In genomic region chr1:26945728-26946127, GRCh38 we compare ENCODE assay signal across 35 cellular contexts. TPM values are rescaled to one million over a fixed set of nuclear protein-coding genes. Genes with fewer than 3 reads are reported as not detected.
DNase-seq lines count a peak whose midpoint lies in the region; ATAC-seq, FAIRE-seq and TF ChIP-seq lines count a peak whose summit lies in the region.
"Had no signal": no experiment of that assay in that cellular context is flagged by ENCODE, and none has a peak within 500 bp of the region (broad histone marks: within the 10 kb centered on the region; RNA-seq: fewer than 3 reads in every experiment).

No MANE protein-coding gene starts in this region.

- TF ChIP-seq RAD21 in liver (IDR thresholded peaks at IDR 0.05) = peak in 1 of 2 donors; percentile 52

- no peaks in the 10 kb centered on the region for H3K27me3 ChIP-seq in body of pancreas
- H3K27me3 ChIP-seq in heart left ventricle = no peaks in the 10 kb centered on the region
- no peaks in the 10 kb centered on the region for H3K27me3 ChIP-seq in liver (ENCODE audit: control insufficient read depth in 4 of 4, insufficient read depth in 4 of 4, low read length in 3 of 4)
- no peaks in the 10 kb centered on the region for H3K27me3 ChIP-seq in small intestine (ENCODE audit: control insufficient read depth in 2 of 2, insufficient read depth in 2 of 2, low read length in 2 of 2)
- H3K27me3 ChIP-seq in gastroesophageal sphincter = no peaks in the 10 kb centered on the region
- H3K27me3 ChIP-seq: BE2C, breast epithelium, sigmoid colon, SJSA1, upper lobe of left lung had no signal

- H3K4me3 ChIP-seq in body of pancreas (no peak overlapping the region), heart left ventricle (no peak overlapping the region), liver (ENCODE audit: low read depth in 1 of 3, low read length in 3 of 3) (peak overlapping the region in 1 of 3 donors; percentile 12), small intestine (ENCODE audit: low read depth in 1 of 2, low read length in 2 of 2) (no peak overlapping the region), gastroesophageal sphincter (no peak overlapping the region)
- H3K4me3 ChIP-seq: breast epithelium, sigmoid colon, SJSA1, upper lobe of left lung had no signal

- H3K9me3 ChIP-seq in body of pancreas = no peaks in the 10 kb centered on the region
- no peaks in the 10 kb centered on the region for H3K9me3 ChIP-seq in heart left ventricle
- H3K9me3 ChIP-seq in liver (ENCODE audit: control insufficient read depth in 4 of 4, low read length in 3 of 4) = no peaks in the 10 kb centered on the region
- no peaks in the 10 kb centered on the region for H3K9me3 ChIP-seq in small intestine (ENCODE audit: control insufficient read depth, low read depth)
- no peaks in the 10 kb centered on the region for H3K9me3 ChIP-seq in gastroesophageal sphincter
- H3K9me3 ChIP-seq: BE2C, breast epithelium, sigmoid colon, SJSA1, upper lobe of left lung had no signal

- FAIRE-seq in small intestine (lab: Jason Lieb, UNC) (no peak), H54 (lab: Jason Lieb, UNC) (no peak)
- FAIRE-seq: GM18507, GM19239, keratinocyte, RCC 7860 had no signal

- H3K27ac ChIP-seq in body of pancreas (peak overlapping the region; percentile 10 to 59 (median 42)), heart left ventricle (peak overlapping the region in 10 of 12 donors; percentile 39 to 79 (median 59)), liver (ENCODE audit: low read depth in 1 of 2, low read length in 2 of 2) (peak overlapping the region; percentile 9 to 61), small intestine (ENCODE audit: low read depth in 1 of 2, low read length in 1 of 2) (peak overlapping the region; percentile 73 to 78), gastroesophageal sphincter (no peak overlapping the region)
- H3K27ac ChIP-seq: breast epithelium, sigmoid colon, SJSA1, upper lobe of left lung, VCaP had no signal

- intact Hi-C loops in body of pancreas (cut with DNase I) (no loop called here), heart left ventricle (cut with DNase I) (no loop called here)

- peak; percentile 78 for ATAC-seq in body of pancreas
- ATAC-seq in heart left ventricle = peak; percentile 34 to 77 (median 64)
- ATAC-seq in gastroesophageal sphincter = no peak
- ATAC-seq: activated CD8-positive, alpha-beta T cell treated with anti-CD3 and anti-CD28 coated beads, Interleukin-2, amount 10 ng/mL, durations not matched to agents 7 days and 5 days had no signal

- H3K36me3 ChIP-seq in body of pancreas (replicated peaks in 1 of 2; ENCODE audit: insufficient read depth in 1 of 2, low read depth in 2 of 2) (peaks cover 11 to 20% of the 10 kb centered on the region in 2 donors), heart left ventricle (peaks cover 0 to 66% (median 56%) of the 10 kb centered on the region in 9 donors), liver (ENCODE audit: control insufficient read depth in 4 of 4, insufficient read depth in 3 of 4, low read depth in 1 of 4, low read length in 3 of 4) (peaks cover 5 to 15% (median 10%) of the 10 kb centered on the region in 4 donors), small intestine (ENCODE audit: control insufficient read depth in 2 of 2, insufficient read depth in 2 of 2, low read length in 2 of 2) (peaks cover 14 to 24% of the 10 kb centered on the region in 2 donors), gastroesophageal sphincter (peaks cover 0 to 66% of the 10 kb centered on the region in 2 donors)

- no peak overlapping the region for H3K9ac ChIP-seq in liver (ENCODE audit: low read depth in 1 of 2, low read length in 2 of 2)

- H3K4me1 ChIP-seq in body of pancreas (peaks cover 18% of the 10 kb centered on the region), heart left ventricle (peaks cover 0 to 40% (median 11%) of the 10 kb centered on the region in 12 donors), liver (ENCODE audit: control insufficient read depth in 4 of 4, insufficient read depth in 4 of 4, low read length in 3 of 4) (peaks cover 31 to 69% (median 56%) of the 10 kb centered on the region in 4 donors), small intestine (ENCODE audit: control insufficient read depth in 2 of 2, insufficient read depth in 1 of 2, low read depth in 1 of 2, low read length in 1 of 2) (no peaks in the 10 kb centered on the region), gastroesophageal sphincter (no peaks in the 10 kb centered on the region)
- H3K4me1 ChIP-seq: BE2C, breast epithelium, sigmoid colon, SJSA1, upper lobe of left lung had no signal

- no peak for TF ChIP-seq EP300 in gastroesophageal sphincter (IDR thresholded peaks at IDR 0.05)

- TF ChIP-seq POLR2A in body of pancreas (IDR thresholded peaks at IDR 0.05) (no peak), heart left ventricle (IDR thresholded peaks at IDR 0.05) (no peak), gastroesophageal sphincter (IDR thresholded peaks at IDR 0.05) (no peak), H54 (IDR thresholded peaks at IDR 0.05; ENCODE audit: low read depth, low read length) (no peak)

- 47 to 54% methylated on average over 7 to 8 of the region's 8 CpGs for WGBS in body of pancreas, 2 donors
- WGBS in heart left ventricle, 4 donors = 55 to 78% (median 72%) methylated on average over 8 of the region's 8 CpGs
- WGBS in liver = 20% methylated on average over 8 of the region's 8 CpGs
- WGBS in small intestine, 3 donors = 22 to 56% (median 23%) methylated on average over 8 of the region's 8 CpGs
- WGBS in gastroesophageal sphincter (ENCODE audit: low coverage in 1 of 2), 2 donors = 87% methylated on average over 7 of the region's 8 CpGs; no CpG with 5 or more reads in 1 of the 2 donors

- DNase-seq in body of pancreas (peak; percentile 31 to 60 (median 54)), heart left ventricle (peak in 3 of 5 donors; percentile 25 to 49 (median 25)), small intestine (peak; percentile 96), kidney glomerular epithelial cell (lab: John Stamatoyannopoulos, UW) (no peak), NCI-H128 (lab: John Stamatoyannopoulos, UW; ENCODE audit: unreplicated experiment) (no peak), H54 (ENCODE audit: insufficient read length, low spot score) (no peak)
- DNase-seq: activated CD4-positive, alpha-beta T cell treated with anti-CD3 and anti-CD28 coated beads for 4 hours; activated CD8-positive, alpha-beta T cell treated with anti-CD3 and anti-CD28 coated beads, Interleukin-2, amount 10 ng/mL, durations not matched to agents 7 days and 5 days; BE2C; CD8-positive, alpha-beta memory T cell; cortex of kidney; DMS 273 treated with DMSO at 0.1 percent for 48 hours; EL; glutamatergic neuron; H9; MV-4-11; NCI-H446 treated with DMSO at 0.1 percent for 48 hours; NCI-H774; sigmoid colon; stimulated activated CD4-positive, alpha-beta T cell treated with anti-CD3 and anti-CD28 coated beads, Interleukin-4, amount 100 ng/mL, for 4 hours; T-helper 9 cell; upper lobe of left lung had no signal

- peak in 3 of 7 experiments; percentile 9 to 23 (median 17) for TF ChIP-seq CTCF in body of pancreas (IDR thresholded peaks at IDR 0.05)
- no peak for TF ChIP-seq CTCF in heart left ventricle (IDR thresholded peaks at IDR 0.05)
- no peak for TF ChIP-seq CTCF in liver (IDR thresholded peaks at IDR 0.05; ENCODE audit: low read depth, low read length, missing input control)
- TF ChIP-seq CTCF in gastroesophageal sphincter (IDR thresholded peaks at IDR 0.05) = no peak

TF ChIP-seq in liver, 16 proteins besides CTCF, POLR2A, EP300 and RAD21 (continues in another document):
- TF ChIP-seq JUND (IDR thresholded peaks at IDR 0.05) = peak in 1 of 2 donors; percentile 38
- peak; percentile 32 for TF ChIP-seq ATF3 (IDR thresholded peaks at IDR 0.05)
- peak; percentile 96 to 97 for TF ChIP-seq RXRA (IDR thresholded peaks at IDR 0.05)
- peak; percentile 66 for TF ChIP-seq YY1 (IDR thresholded peaks at IDR 0.05)
- TF ChIP-seq MAX (IDR thresholded peaks at IDR 0.05) = no peak
- no peak for TF ChIP-seq NR2F2 (IDR thresholded peaks at IDR 0.05)
- TF ChIP-seq HNF4G (IDR thresholded peaks at IDR 0.05) = no peak

RNA-seq across cellular contexts. Expression of gene KDF1, which starts 14.5 kb away (rescaled TPM):
- total RNA-seq in body of pancreas = 10 to 100 TPM; 13.8 to 18.7 TPM
- under 1 TPM in 2 of 9 donors, not detected in 7; 0.12 to 0.45 TPM for total RNA-seq in heart left ventricle
- under 1 TPM in 1 of 2 donors, not detected in 1; 0.03 TPM for polyA plus RNA-seq in heart left ventricle
- 1 to 10 TPM; 1.0 to 1.4 TPM for total RNA-seq in liver
- 1 to 10 TPM; 2.2 to 4.6 TPM for polyA plus RNA-seq in liver
- 10 to 100 TPM; 19.9 to 30.8 (median 30.4) TPM for polyA plus RNA-seq in small intestine
- total RNA-seq in gastroesophageal sphincter = 1 to 10 TPM in 1 of 4 donors, not detected in 3; 2.3 TPM
- total RNA-seq: activated CD8-positive, alpha-beta T cell treated with anti-CD3 and anti-CD28 coated beads, Interleukin-2, amount 10 ng/mL, durations not matched to agents 7 days and 5 days; activated T-helper 2 cell treated with anti-CD3 and anti-CD28 coated beads, Interferon-gamma antibody, Interleukin-2, Interleukin-4, amounts not matched to agents 10 μg/mL and 5 μg/mL and 100 μg/mL, durations not matched to agents 14 hours and 24 hours and 36 hours; LHCN-M2; sigmoid colon; SJSA1; subcutaneous adipose tissue had no signal

RNA-seq across cellular contexts. Expression of gene NUDC, which starts 24.2 kb away (rescaled TPM):
- total RNA-seq in body of pancreas (10 to 100 TPM; 31.3 to 33.2 TPM), heart left ventricle (10 to 100 TPM; 53.6 to 78.6 (median 57.4) TPM), liver (10 to 100 TPM; 18.2 to 22.8 TPM), gastroesophageal sphincter (10 to 100 TPM; 64.8 to 94.5 (median 68.1) TPM)
- polyA plus RNA-seq in heart left ventricle (10 to 100 TPM; 69.7 to 99.6 TPM), liver (10 to 100 TPM; 49.7 to 50.7 TPM), small intestine (10 to 100 TPM; 39.4 to 70.5 (median 40.0) TPM)

RNA-seq across cellular contexts. Expression of gene NR0B2, which starts 32.0 kb away (rescaled TPM):
- total RNA-seq in body of pancreas (10 to 100 TPM; 19.8 to 34.8 TPM), heart left ventricle (10 to 100 TPM in 2 of 9 donors, 1 to 10 TPM in 7; 2.4 to 19.2 (median 6.6) TPM), liver (10 to 100 TPM; 15.7 to 24.2 TPM), gastroesophageal sphincter (not detected)
- polyA plus RNA-seq in heart left ventricle (1 to 10 TPM; 2.0 to 6.6 TPM), liver (100 to 1,000 TPM in 1 of 2 donors, 10 to 100 TPM in 1; 56.9 to 166 TPM), small intestine (100 to 1,000 TPM in 2 of 3 donors, 10 to 100 TPM in 1; 54.9 to 443 (median 366) TPM)
- total RNA-seq: activated CD8-positive, alpha-beta T cell treated with anti-CD3 and anti-CD28 coated beads, Interleukin-2, amount 10 ng/mL, durations not matched to agents 7 days and 5 days; activated T-helper 2 cell treated with anti-CD3 and anti-CD28 coated beads, Interferon-gamma antibody, Interleukin-2, Interleukin-4, amounts not matched to agents 10 μg/mL and 5 μg/mL and 100 μg/mL, durations not matched to agents 14 hours and 24 hours and 36 hours; breast epithelium; CD8-positive, alpha-beta memory T cell; H9; LHCN-M2; sigmoid colon; SJSA1; subcutaneous adipose tissue had no signal
- polyA plus RNA-seq: CD8-positive, alpha-beta memory T cell; esophagus; keratinocyte had no signal

RNA-seq across cellular contexts. Expression of gene GPATCH3, which starts 45.5 kb away (rescaled TPM):
- total RNA-seq in body of pancreas = 10 to 100 TPM in 1 of 2 donors, 1 to 10 TPM in 1; 4.9 to 19.4 TPM
- 10 to 100 TPM in 3 of 9 donors, 1 to 10 TPM in 6; 6.0 to 14.9 (median 9.0) TPM for total RNA-seq in heart left ventricle
- polyA plus RNA-seq in heart left ventricle = 10 to 100 TPM in 1 of 2 donors, 1 to 10 TPM in 1; 7.7 to 11.7 TPM
- total RNA-seq in liver = 1 to 10 TPM; 6.3 TPM
- 1 to 10 TPM; 5.8 to 6.2 TPM for polyA plus RNA-seq in liver
- 10 to 100 TPM; 11.0 to 55.7 (median 43.2) TPM for polyA plus RNA-seq in small intestine
- total RNA-seq in gastroesophageal sphincter = 10 to 100 TPM in 3 of 4 donors, 1 to 10 TPM in 1; 5.1 to 21.6 (median 14.4) TPM

RNA-seq across cellular contexts. Expression of gene TRNP1, which starts 47.8 kb away (rescaled TPM):
- 10 to 100 TPM; 17.1 to 32.6 TPM for total RNA-seq in body of pancreas
- 10 to 100 TPM; 16.6 to 68.5 (median 21.7) TPM for total RNA-seq in heart left ventricle
- polyA plus RNA-seq in heart left ventricle = 10 to 100 TPM; 18.4 to 38.9 TPM
- total RNA-seq in liver = 10 to 100 TPM in 1 of 2 donors, 1 to 10 TPM in 1; 1.3 to 10.0 TPM
- 1 to 10 TPM in 1 of 2 donors, under 1 TPM in 1; 0.97 to 3.5 TPM for polyA plus RNA-seq in liver
- polyA plus RNA-seq in small intestine = 10 to 100 TPM; 10.8 to 15.6 (median 12.7) TPM
- 10 to 100 TPM; 15.9 to 48.4 (median 38.8) TPM for total RNA-seq in gastroesophageal sphincter
- total RNA-seq: activated CD8-positive, alpha-beta T cell treated with anti-CD3 and anti-CD28 coated beads, Interleukin-2, amount 10 ng/mL, durations not matched to agents 7 days and 5 days had no signal
- polyA plus RNA-seq: CD8-positive, alpha-beta memory T cell had no signal

Comparison
In these comparisons a context has a peak if more than half of its experiments do, and no peak if none do; other contexts are left out.
1. DNase-seq: peak in body of pancreas (4 of 4), heart left ventricle (3 of 5) and small intestine (single experiment); none in kidney glomerular epithelial cell (single experiment), NCI-H128 (single experiment) and H54 (single experiment).
2. H3K27ac ChIP-seq: peak in body of pancreas (4 of 4), heart left ventricle (10 of 12), liver (2 of 2) and small intestine (2 of 2); none in gastroesophageal sphincter (0 of 4).
3. RNA of gene KDF1, which starts 14.5 kb away (total RNA-seq): 13.8 to 18.7 TPM in body of pancreas; 1.0 to 1.4 TPM in liver, 0.12 to 0.45 TPM in heart left ventricle and 2.3 TPM in gastroesophageal sphincter; every median in the first group is over 4 times any median in the second.